ENCODE assay signal across 9 cellular contexts in genomic region chr19:39481676-39482075, GRCh38. TPM values are rescaled to one million over a fixed set of nuclear protein-coding genes. Genes with fewer than 3 reads are reported as not detected.
DNase-seq lines count a peak whose midpoint lies in the region; ATAC-seq and TF ChIP-seq lines count a peak whose summit lies in the region.
"Had no signal": no experiment of that assay in that cellular context is flagged by ENCODE, and none has a peak within 500 bp of the region (broad histone marks: within the 10 kb centered on the region; RNA-seq: fewer than 3 reads in every experiment).

No MANE protein-coding gene starts in this region.

- H3K4me1 Mint-ChIP-seq in IgD-negative memory B cell (peaks cover 17 to 19% (median 19%) of the 10 kb centered on the region in 3 donors), chondrocyte (ENCODE audit: low read depth) (peaks cover 21% of the 10 kb centered on the region)

- no peak for TF ChIP-seq CTCF in chondrocyte (IDR thresholded peaks at IDR 0.05)

- DNase-seq in chondrocyte (ENCODE audit: low spot score) = no peak
- DNase-seq in AG20443 (ENCODE audit: low spot score) = no peak
- DNase-seq in ecto neural progenitor cell (ENCODE audit: low spot score) = no peak

- no peaks in the 10 kb centered on the region for H3K9me3 ChIP-seq in muscle layer of duodenum (ENCODE audit: control insufficient read depth in 1 of 2, low read length in 2 of 2)

- H2AFZ ChIP-seq in ACC112 (ENCODE audit: low read length, unreplicated experiment) = no peak overlapping the region

- H3K36me3 ChIP-seq in ACC112 (ENCODE audit: insufficient read depth, low read length) (no peaks in the 10 kb centered on the region), muscle layer of duodenum (ENCODE audit: control insufficient read depth in 1 of 2, insufficient read depth in 2 of 2, low read length in 2 of 2) (peaks cover 15 to 25% of the 10 kb centered on the region in 2 donors)

- peak overlapping the region; percentile 95 for H3K4me3 ChIP-seq in ACC112 (ENCODE audit: low read depth, low read length)
- peak overlapping the region; percentile 99 to 100 for H3K4me3 ChIP-seq in muscle layer of duodenum (ENCODE audit: low read depth in 1 of 2, low read length in 2 of 2)

- no peak overlapping the region for H3K27ac ChIP-seq in ACC112 (ENCODE audit: low read depth, low read length)
- peak overlapping the region; percentile 63 for H3K27ac ChIP-seq in muscle layer of duodenum (ENCODE audit: low read length)

- peak overlapping the region; percentile 81 to 97 (median 94) for H3K4me3 Mint-ChIP-seq in IgD-negative memory B cell
- H3K4me3 Mint-ChIP-seq in chondrocyte (ENCODE audit: unreplicated experiment) = peak overlapping the region; percentile 90

- H3K27me3 Mint-ChIP-seq in IgD-negative memory B cell (no peaks in the 10 kb centered on the region), chondrocyte (ENCODE audit: low read depth) (no peaks in the 10 kb centered on the region)

- no peak for ATAC-seq in GM18519 (IDR thresholded peaks at IDR 0.05; ENCODE audit: low FRiP score, unreplicated experiment)
- ATAC-seq in GM21360 (IDR thresholded peaks at IDR 0.05; ENCODE audit: unreplicated experiment) = no peak

- H3K9me3 Mint-ChIP-seq in IgD-negative memory B cell = no peaks in the 10 kb centered on the region
- no peaks in the 10 kb centered on the region for H3K9me3 Mint-ChIP-seq in chondrocyte (ENCODE audit: low read depth)

- H3K4me1 ChIP-seq in ACC112 (ENCODE audit: control insufficient read depth, insufficient read depth, low read length, unreplicated experiment) (peaks cover 5% of the 10 kb centered on the region), muscle layer of duodenum (ENCODE audit: control insufficient read depth in 1 of 2, insufficient read depth in 2 of 2, low read length in 2 of 2) (peaks cover 7 to 18% of the 10 kb centered on the region in 2 donors)

- H3K27ac Mint-ChIP-seq in IgD-negative memory B cell = peak overlapping the region; percentile 66 to 92 (median 78)
- H3K27ac Mint-ChIP-seq in chondrocyte (ENCODE audit: unreplicated experiment) = peak overlapping the region; percentile 88

- peaks cover 17% of the 10 kb centered on the region for H3K79me2 ChIP-seq in ACC112 (ENCODE audit: control insufficient read depth, insufficient read depth, low read length, unreplicated experiment)

- H3K27me3 ChIP-seq in ACC112 (ENCODE audit: insufficient read depth, low read length) (no peaks in the 10 kb centered on the region), muscle layer of duodenum (ENCODE audit: low read depth, low read length) (no peaks in the 10 kb centered on the region)

- peaks cover 4% of the 10 kb centered on the region for H3K36me3 Mint-ChIP-seq in IgD-negative memory B cell
- H3K36me3 Mint-ChIP-seq in chondrocyte (ENCODE audit: low read depth) = peaks cover 7% of the 10 kb centered on the region

RNA-seq across cellular contexts. Expression of gene TIMM50, which starts 1.0 kb away (rescaled TPM):
- polyA plus RNA-seq in IgD-negative memory B cell = 56.8 TPM
- 46.4 to 65.7 TPM (median 49.9 TPM) in 3 replicates for total RNA-seq in chondrocyte

RNA-seq across cellular contexts. Expression of gene DLL3, which starts 17.1 kb away (rescaled TPM):
- polyA plus RNA-seq in IgD-negative memory B cell = 1.5 TPM
- total RNA-seq in chondrocyte = 0.92 to 1.3 TPM (median 1.00 TPM) in 3 replicates

RNA-seq across cellular contexts. Expression of gene SELENOV, which starts 33.3 kb away (rescaled TPM):
- polyA plus RNA-seq in IgD-negative memory B cell = not detected
- total RNA-seq in chondrocyte = not detected in 3 replicates
- total RNA-seq: HT-29 had no signal

RNA-seq across cellular contexts. Expression of gene SUPT5H, which starts 36.3 kb away (rescaled TPM):
- 111 TPM for polyA plus RNA-seq in IgD-negative memory B cell
- total RNA-seq in chondrocyte = 106 to 120 TPM (median 108 TPM) in 3 replicates

RNA-seq across cellular contexts. Expression of gene RPS16, which starts 45.9 kb away (rescaled TPM):
- 2,255 TPM for polyA plus RNA-seq in IgD-negative memory B cell
- total RNA-seq in chondrocyte = 1,022 to 1,375 TPM (median 1,065 TPM) in 3 replicates
